In genomic region chr19:55348317-55349034, GRCh38 we compare ENCODE assay signal across 2 cellular contexts.
TF ChIP-seq lines count a peak whose summit lies in the region.

No MANE protein-coding gene starts in this region.

TF ChIP-seq in GM23338, 12 proteins besides CTCF, POLR2A, EP300 and RAD21 (continued from another document):
- TF ChIP-seq POLR2AphosphoS5 (IDR thresholded peaks at IDR 0.05; ENCODE audit: low read depth): 0 out of 2 replicates have a peak, but pooled peaks have one; percentile 13

TF ChIP-seq in neural cell, 6 proteins besides CTCF, POLR2A, EP300 and RAD21 (continued from another document):
- TF ChIP-seq POLR2AphosphoS5 (IDR thresholded peaks at IDR 0.05) (no peak), SMC3 (conservative IDR thresholded peaks at IDR 0.05; ENCODE audit: poor library complexity) (no peak), MXI1 (conservative IDR thresholded peaks at IDR 0.05; ENCODE audit: poor library complexity, severe bottlenecking) (no peak)
- TF ChIP-seq, protein P1, sequence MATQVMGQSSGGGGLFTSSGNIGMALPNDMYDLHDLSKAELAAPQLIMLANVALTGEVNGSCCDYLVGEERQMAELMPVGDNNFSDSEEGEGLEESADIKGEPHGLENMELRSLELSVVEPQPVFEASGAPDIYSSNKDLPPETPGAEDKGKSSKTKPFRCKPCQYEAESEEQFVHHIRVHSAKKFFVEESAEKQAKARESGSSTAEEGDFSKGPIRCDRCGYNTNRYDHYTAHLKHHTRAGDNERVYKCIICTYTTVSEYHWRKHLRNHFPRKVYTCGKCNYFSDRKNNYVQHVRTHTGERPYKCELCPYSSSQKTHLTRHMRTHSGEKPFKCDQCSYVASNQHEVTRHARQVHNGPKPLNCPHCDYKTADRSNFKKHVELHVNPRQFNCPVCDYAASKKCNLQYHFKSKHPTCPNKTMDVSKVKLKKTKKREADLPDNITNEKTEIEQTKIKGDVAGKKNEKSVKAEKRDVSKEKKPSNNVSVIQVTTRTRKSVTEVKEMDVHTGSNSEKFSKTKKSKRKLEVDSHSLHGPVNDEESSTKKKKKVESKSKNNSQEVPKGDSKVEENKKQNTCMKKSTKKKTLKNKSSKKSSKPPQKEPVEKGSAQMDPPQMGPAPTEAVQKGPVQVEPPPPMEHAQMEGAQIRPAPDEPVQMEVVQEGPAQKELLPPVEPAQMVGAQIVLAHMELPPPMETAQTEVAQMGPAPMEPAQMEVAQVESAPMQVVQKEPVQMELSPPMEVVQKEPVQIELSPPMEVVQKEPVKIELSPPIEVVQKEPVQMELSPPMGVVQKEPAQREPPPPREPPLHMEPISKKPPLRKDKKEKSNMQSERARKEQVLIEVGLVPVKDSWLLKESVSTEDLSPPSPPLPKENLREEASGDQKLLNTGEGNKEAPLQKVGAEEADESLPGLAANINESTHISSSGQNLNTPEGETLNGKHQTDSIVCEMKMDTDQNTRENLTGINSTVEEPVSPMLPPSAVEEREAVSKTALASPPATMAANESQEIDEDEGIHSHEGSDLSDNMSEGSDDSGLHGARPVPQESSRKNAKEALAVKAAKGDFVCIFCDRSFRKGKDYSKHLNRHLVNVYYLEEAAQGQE (IDR thresholded peaks at IDR 0.05; ENCODE audit: borderline replicate concordance): no peak
